ENCODE assay signal across 12 cellular contexts in genomic region chr3:119639494-119640350, GRCh38. TPM values are rescaled to one million over a fixed set of nuclear protein-coding genes. Genes with fewer than 3 reads are reported as not detected.
DNase-seq lines count a peak whose midpoint lies in the region; ATAC-seq and TF ChIP-seq lines count a peak whose summit lies in the region.
"Had no signal": no experiment of that assay in that cellular context is flagged by ENCODE, and none has a peak within 500 bp of the region (broad histone marks: within the 10 kb centered on the region; RNA-seq: fewer than 3 reads in every experiment).

No MANE protein-coding gene starts in this region.

- H3K27ac ChIP-seq in ACC112 (ENCODE audit: low read depth, low read length) = peak overlapping the region; percentile 90
- peak overlapping the region; percentile 90 for H3K27ac ChIP-seq in lower lobe of right lung

- H3K4me3 ChIP-seq in ACC112 (ENCODE audit: low read depth, low read length) = no peak overlapping the region
- H3K4me3 ChIP-seq in lower lobe of right lung = no peak overlapping the region

- no peaks in the 10 kb centered on the region for H3K79me2 ChIP-seq in ACC112 (ENCODE audit: control insufficient read depth, insufficient read depth, low read length, unreplicated experiment)

- intact Hi-C loops in lower lobe of right lung (cut with DNase I) = no loop called here

- no peaks in the 10 kb centered on the region for H3K36me3 ChIP-seq in ACC112 (ENCODE audit: insufficient read depth, low read length)
- H3K36me3 ChIP-seq in lower lobe of right lung = peaks cover 9% of the 10 kb centered on the region

- peaks cover 59% of the 10 kb centered on the region for H3K4me1 ChIP-seq in ACC112 (ENCODE audit: control insufficient read depth, insufficient read depth, low read length, unreplicated experiment)
- peaks cover 38% of the 10 kb centered on the region for H3K4me1 ChIP-seq in lower lobe of right lung

- no peaks in the 10 kb centered on the region for H3K9me3 ChIP-seq in lower lobe of right lung

- peak; percentile 18 for ATAC-seq in GM18858 (IDR thresholded peaks at IDR 0.05; ENCODE audit: unreplicated experiment)
- ATAC-seq in lower lobe of right lung = no peak
- no peak for ATAC-seq in HG02571 (IDR thresholded peaks at IDR 0.05; ENCODE audit: unreplicated experiment)

- H3K27me3 ChIP-seq in ACC112 (ENCODE audit: insufficient read depth, low read length) (no peaks in the 10 kb centered on the region), lower lobe of right lung (ENCODE audit: low read depth) (no peaks in the 10 kb centered on the region)

- no peak overlapping the region for H2AFZ ChIP-seq in ACC112 (ENCODE audit: low read length, unreplicated experiment)

- TF ChIP-seq CTCF in lower lobe of right lung (IDR thresholded peaks at IDR 0.05) = no peak

- peak; percentile 33 to 37 for DNase-seq in activated T-cell treated with anti-CD3 and anti-CD28 coated beads, Interleukin-2, amount 50 U/mL, for 48 hours
- no peak for DNase-seq in lower lobe of right lung
- DNase-seq in RKO (ENCODE audit: low spot score) = no peak
- no peak for DNase-seq in NCI-H1417 treated with DMSO at 0.1 percent for 48 hours (lab: John Stamatoyannopoulos, UW)
- no peak for DNase-seq in islet precursor cell
- DNase-seq: GOT3, immature natural killer cell, SHP77 treated with DMSO at 0.1 percent for 48 hours had no signal

RNA-seq across cellular contexts. Expression of gene POPDC2, which starts 20.7 kb away (rescaled TPM):
- total RNA-seq in lower lobe of right lung = 1.5 TPM

RNA-seq across cellular contexts. Expression of gene COX17, which starts 37.5 kb away (rescaled TPM):
- 54.4 TPM for total RNA-seq in lower lobe of right lung

RNA-seq across cellular contexts. Expression of gene PLA1A, which starts 42.0 kb away (rescaled TPM):
- total RNA-seq in lower lobe of right lung = 13.1 TPM
- total RNA-seq: progenitor cell of endocrine pancreas had no signal

Comparison
In these comparisons a context has a peak if more than half of its experiments do, and no peak if none do; other contexts are left out.
1. DNase-seq: peak in activated T-cell treated with anti-CD3 and anti-CD28 coated beads, Interleukin-2, amount 50 U/mL, for 48 hours (2 of 2); none in lower lobe of right lung (single experiment), RKO (single experiment), NCI-H1417 treated with DMSO at 0.1 percent for 48 hours (single experiment) and islet precursor cell (single experiment).